ENCODE assay signal across 9 cellular contexts in genomic region chr19:13505761-13506549, GRCh38. TPM values are rescaled to one million over a fixed set of nuclear protein-coding genes. Genes with fewer than 3 reads are reported as not detected.
A peak's percentile ranks its signal among the peaks of the same experiment; 100 is the strongest.
DNase-seq lines count a peak whose midpoint lies in the region; ATAC-seq lines count a peak whose summit lies in the region.
"Had no signal": no experiment of that assay in that cellular context is flagged by ENCODE, and none has a peak within 500 bp of the region (broad histone marks: within the 10 kb centered on the region; RNA-seq: fewer than 3 reads in every experiment).

Gene CACNA1A (minus strand): TSS chr19:13506479. CDS start chr19:13506224, 255 bp downstream.

- DNase-seq in activated T-cell treated with anti-CD3 and anti-CD28 coated beads, Interleukin-2, amount 50 U/mL, for 1 hour: peak; percentile 24
- DNase-seq in right cardiac atrium (no peak), NOMO-1 treated with DMSO at 0.1 percent for 48 hours (lab: John Stamatoyannopoulos, UW; ENCODE audit: unreplicated experiment) (no peak), KBM-7 (no peak)
- DNase-seq in stimulated activated CD4-positive, alpha-beta T cell treated with anti-CD3 and anti-CD28 coated beads, Interleukin-2, amount 100 ng/mL, for 24 hours: peak; percentile 17 to 42
- DNase-seq: Kasumi-1 had no signal

- H3K9ac ChIP-seq in ES-I3 (ENCODE audit: low read depth, low read length): peak within 1 kb of the TSS; percentile 80

- no peaks in the 10 kb centered on the region for H3K9me3 ChIP-seq in ES-I3 (ENCODE audit: control insufficient read depth, insufficient read depth, low read length)
- H3K9me3 ChIP-seq in right cardiac atrium (ENCODE audit: control insufficient read depth, low read length): no peaks in the 10 kb centered on the region

- peaks cover 2% of the 10 kb centered on the region for H3K27me3 ChIP-seq in right cardiac atrium (ENCODE audit: control insufficient read depth, insufficient read depth)

- intact Hi-C loops in right cardiac atrium (cut with DNase I): no loop called here

- peak within 1 kb of the TSS; percentile 50 for H3K4me3 ChIP-seq in right cardiac atrium (ENCODE audit: low read length)

- H3K4me1 ChIP-seq in ES-I3 (ENCODE audit: insufficient read depth, low read length): peaks cover 3% of the 10 kb centered on the region; the same call in 1 of the 2 replicates
- H3K4me1 ChIP-seq in right cardiac atrium (ENCODE audit: control insufficient read depth, insufficient read depth, low read length): no peaks in the 10 kb centered on the region

- H3K27ac ChIP-seq in right cardiac atrium (ENCODE audit: low read length): no peak within 1 kb of the TSS

- H3K36me3 ChIP-seq in ES-I3 (ENCODE audit: insufficient read depth, low read length): no peaks in the 10 kb centered on the region

- in situ Hi-C loops in KBM-7 (cut with MboI; ENCODE audit: low pct_unique_long_range_greater_than_20kb, low sequenced_read_pairs): no loop called here

- 2% methylated on average over 73 of the region's 76 CpGs for WGBS in right cardiac atrium

- ATAC-seq in right cardiac atrium (no peak), GM18511 (IDR thresholded peaks at IDR 0.05; ENCODE audit: unreplicated experiment) (no peak), HG03045 (IDR thresholded peaks at IDR 0.05; ENCODE audit: unreplicated experiment) (no peak)

RNA-seq across cellular contexts. Expression of gene CACNA1A, which starts in this region (rescaled TPM):
- total RNA-seq in right cardiac atrium: 1 to 10 TPM in 1 of 4 donors, under 1 TPM in 3; 0.65 to 1.0 (median 0.77) TPM
- polyA plus RNA-seq in right cardiac atrium: 1.3 TPM

Comparison
In these comparisons a context has a peak if more than half of its experiments do, and no peak if none do; other contexts are left out.
1. DNase-seq: peak in activated T-cell treated with anti-CD3 and anti-CD28 coated beads, Interleukin-2, amount 50 U/mL, for 1 hour (single experiment) and stimulated activated CD4-positive, alpha-beta T cell treated with anti-CD3 and anti-CD28 coated beads, Interleukin-2, amount 100 ng/mL, for 24 hours (2 of 2); none in right cardiac atrium (0 of 3), NOMO-1 treated with DMSO at 0.1 percent for 48 hours (single experiment) and KBM-7 (single experiment).